In genomic region chr16:89712476-89712805, GRCh38 we compare ENCODE assay signal across 8 cellular contexts.
DNase-seq lines count a peak whose midpoint lies in the region; ATAC-seq and TF ChIP-seq lines count a peak whose summit lies in the region.

No MANE protein-coding gene starts in this region.

- H3K4me3 Mint-ChIP-seq in memory B cell: peak overlapping the region; percentile 74

- peaks cover 0 to 47% (median 28%) of the 10 kb centered on the region in 11 experiments; a peak in 17 of 22 replicates for H4K20me1 ChIP-seq in BLaER1 treated with 17β-estradiol and CSF1 and Interleukin-3, amounts not matched to agents 10 nM and 100 nM

- H3K4me1 ChIP-seq in BLaER1 treated with 17β-estradiol and CSF1 and Interleukin-3, amounts not matched to agents 10 nM and 100 nM: peaks cover 23 to 69% (median 37%) of the 10 kb centered on the region in 10 experiments

- peak overlapping the region in 10 of 11 experiments; percentile 28 to 98 (median 92); a peak in 18 of 22 replicates for H3K27ac ChIP-seq in BLaER1 treated with 17β-estradiol and CSF1 and Interleukin-3, amounts not matched to agents 10 nM and 100 nM

- H3K4me1 Mint-ChIP-seq in memory B cell: no peaks in the 10 kb centered on the region

- H3K4me3 ChIP-seq in BLaER1 treated with 17β-estradiol and CSF1 and Interleukin-3, amounts not matched to agents 10 nM and 100 nM: peak overlapping the region; percentile 57 to 98 (median 91)
- H3K4me3 ChIP-seq in astrocyte of the cerebellum (ENCODE audit: low read depth, low read length): peak overlapping the region; percentile 46

- no peak overlapping the region for H3K27ac Mint-ChIP-seq in memory B cell

- H3K36me3 ChIP-seq in BLaER1 treated with 17β-estradiol and CSF1 and Interleukin-3, amounts not matched to agents 10 nM and 100 nM: peaks cover 27 to 57% (median 33%) of the 10 kb centered on the region in 11 experiments; a peak in 20 of 22 replicates

- H3K9me3 Mint-ChIP-seq in memory B cell: no peaks in the 10 kb centered on the region

- in situ Hi-C loops in astrocyte of the cerebellum (cut with HindIII; ENCODE audit: low sequenced_read_pairs) (no loop called here), KBM-7 (cut with MboI; ENCODE audit: low pct_unique_long_range_greater_than_20kb, low sequenced_read_pairs) (no loop called here)

- peaks cover 1% of the 10 kb centered on the region for H3K36me3 Mint-ChIP-seq in memory B cell

- ATAC-seq in HG03460 (IDR thresholded peaks at IDR 0.05; ENCODE audit: unreplicated experiment): peak; percentile 22
- ATAC-seq in memory B cell (ENCODE audit: low read depth): no peak
- ATAC-seq in GM18873 (IDR thresholded peaks at IDR 0.05; ENCODE audit: low FRiP score, unreplicated experiment): no peak
- no peak for ATAC-seq in HG03175 (IDR thresholded peaks at IDR 0.05; ENCODE audit: unreplicated experiment)

- peak overlapping the region; percentile 84 to 99 (median 96) for H3K4me2 ChIP-seq in BLaER1 treated with 17β-estradiol and CSF1 and Interleukin-3, amounts not matched to agents 10 nM and 100 nM

- TF ChIP-seq CTCF in astrocyte of the cerebellum (IDR thresholded peaks at IDR 0.05; ENCODE audit: low read depth, low read length, missing control alignments): no peak

- H3K9me3 ChIP-seq in BLaER1 treated with 17β-estradiol and CSF1 and Interleukin-3, amounts not matched to agents 10 nM and 100 nM (replicated peaks in 1 of 11): no peaks in the 10 kb centered on the region

- peak overlapping the region; percentile 74 to 98 (median 93) for H3K9ac ChIP-seq in BLaER1 treated with 17β-estradiol and CSF1 and Interleukin-3, amounts not matched to agents 10 nM and 100 nM

- DNase-seq in astrocyte of the cerebellum (ENCODE audit: low read depth): no peak
- DNase-seq in memory B cell (ENCODE audit: low spot score in 2 of 2): no peak
- DNase-seq in KBM-7: no peak
- no peak for DNase-seq in CD1c-positive myeloid dendritic cell (ENCODE audit: extremely low spot score)

- H3K27me3 Mint-ChIP-seq in memory B cell: no peaks in the 10 kb centered on the region

- no peaks in the 10 kb centered on the region for H3K27me3 ChIP-seq in BLaER1 treated with 17β-estradiol and CSF1 and Interleukin-3, amounts not matched to agents 10 nM and 100 nM
